22 cellular contexts compared by ENCODE assay signal in genomic region chr6:109143191-109143590, GRCh38. TPM values are rescaled to one million over a fixed set of nuclear protein-coding genes. Genes with fewer than 3 reads are reported as not detected.
DNase-seq lines count a peak whose midpoint lies in the region; ATAC-seq, FAIRE-seq and TF ChIP-seq lines count a peak whose summit lies in the region.
"Had no signal": no experiment of that assay in that cellular context is flagged by ENCODE, and none has a peak within 500 bp of the region (broad histone marks: within the 10 kb centered on the region; RNA-seq: fewer than 3 reads in every experiment).

No MANE protein-coding gene starts in this region.

- peaks cover 3% of the 10 kb centered on the region for H3K9me3 Mint-ChIP-seq in stimulated activated memory B cell treated with anti-CD40 and anti-IgM and Interleukin-4, amounts not matched to agents 10 μg/mL and 1 μg/mL and 100 μg/mL, for 72 hours
- H3K9me3 Mint-ChIP-seq: CD8-positive, alpha-beta memory T cell; HFFc6 had no signal

- H3K4me1 Mint-ChIP-seq in stimulated activated memory B cell treated with anti-CD40 and anti-IgM and Interleukin-4, amounts not matched to agents 10 μg/mL and 1 μg/mL and 100 μg/mL, for 72 hours, result no peaks in the 10 kb centered on the region
- H3K4me1 Mint-ChIP-seq: B cell; CD8-positive, alpha-beta memory T cell had no signal

- H3K27ac Mint-ChIP-seq in stimulated activated memory B cell treated with anti-CD40 and anti-IgM and Interleukin-4, amounts not matched to agents 10 μg/mL and 1 μg/mL and 100 μg/mL, for 72 hours, result peak overlapping the region; percentile 67
- H3K27ac Mint-ChIP-seq: B cell, HFFc6 had no signal

- ATAC-seq in stimulated activated memory B cell treated with anti-CD40 and anti-IgM and Interleukin-4, amounts not matched to agents 10 μg/mL and 1 μg/mL and 100 μg/mL, for 72 hours, result no peak
- ATAC-seq: Right ventricle myocardium inferior had no signal

- no peaks in the 10 kb centered on the region for H3K36me3 ChIP-seq in adrenal gland (replicated peaks in 1 of 2)
- H3K36me3 ChIP-seq: HAP-1 had no signal

- TF ChIP-seq CTCF in D721Med (IDR thresholded peaks at IDR 0.05; ENCODE audit: insufficient read depth, missing control alignments) (no peak), adrenal gland (IDR thresholded peaks at IDR 0.05) (no peak)

- intact Hi-C loops in adrenal gland (cut with DNase I), result no loop called here

- TF ChIP-seq POLR2A in adrenal gland (IDR thresholded peaks at IDR 0.05), result no peak

- H3K4me3 ChIP-seq in adrenal gland, result no peak overlapping the region
- H3K4me3 ChIP-seq: GM23248, HAP-1, PC-9, SJSA1 had no signal

- H3K27me3 ChIP-seq in adrenal gland, result no peaks in the 10 kb centered on the region
- H3K27me3 ChIP-seq: SJSA1 had no signal

- H3K27ac ChIP-seq in adrenal gland, result no peak overlapping the region
- H3K27ac ChIP-seq: C4-2B, GM23248, PC-9, SJSA1 had no signal

- DNase-seq in D721Med (ENCODE audit: insufficient read length, low spot score) (no peak), NCI-H82 (lab: John Stamatoyannopoulos, UW) (peak; percentile 91), fibroblast of peridontal ligament (ENCODE audit: extremely low read depth) (peak; percentile 42), adrenal gland (no peak), T-helper 1 cell (no peak)
- DNase-seq in NK-92 treated with Interleukin-12 subunit alpha and Interleukin-12 subunit beta, amount 100 ng/mL, for 24 hours (lab: John Stamatoyannopoulos, UW), result no peak
- DNase-seq: CD8-positive, alpha-beta memory T cell; GM23248; HFFc6; NCI-H1105; NCI-H1436 treated with DMSO at 0.1 percent for 48 hours; NCI-H187 treated with DMSO at 0.1 percent for 48 hours; NCI-H2171 treated with DMSO at 0.1 percent for 48 hours; NCI-H345; NCI-H510A treated with DMSO at 0.1 percent for 48 hours; PC-9 had no signal

- no peaks in the 10 kb centered on the region for H3K27me3 Mint-ChIP-seq in stimulated activated memory B cell treated with anti-CD40 and anti-IgM and Interleukin-4, amounts not matched to agents 10 μg/mL and 1 μg/mL and 100 μg/mL, for 72 hours
- H3K27me3 Mint-ChIP-seq: B cell had no signal

- no peak overlapping the region for H3K4me3 Mint-ChIP-seq in stimulated activated memory B cell treated with anti-CD40 and anti-IgM and Interleukin-4, amounts not matched to agents 10 μg/mL and 1 μg/mL and 100 μg/mL, for 72 hours
- H3K4me3 Mint-ChIP-seq: B cell; CD8-positive, alpha-beta memory T cell; HFFc6 had no signal

- peaks cover 13% of the 10 kb centered on the region for H3K36me3 Mint-ChIP-seq in stimulated activated memory B cell treated with anti-CD40 and anti-IgM and Interleukin-4, amounts not matched to agents 10 μg/mL and 1 μg/mL and 100 μg/mL, for 72 hours

- peaks cover 0 to 7% of the 10 kb centered on the region in 2 donors for H3K4me1 ChIP-seq in adrenal gland (replicated peaks in 1 of 2)

- H3K9me3 ChIP-seq in adrenal gland (replicated peaks in 1 of 3), result no peaks in the 10 kb centered on the region
- H3K9me3 ChIP-seq: HAP-1, SJSA1 had no signal

- peak; percentile 80 for FAIRE-seq in D721Med (lab: Jason Lieb, UNC)

RNA-seq across cellular contexts. Expression of gene CEP57L1, which starts 47.9 kb away (rescaled TPM):
- total RNA-seq in adrenal gland, result 10 to 100 TPM in 6 of 8 donors, 1 to 10 TPM in 2; 9.1 to 28.0 (median 13.5) TPM
- 10 to 100 TPM in 2 of 3 donors, 1 to 10 TPM in 1; 8.6 to 18.7 (median 18.3) TPM for polyA plus RNA-seq in adrenal gland

RNA-seq across cellular contexts. Expression of gene SESN1, which starts 48.5 kb away (rescaled TPM):
- total RNA-seq in adrenal gland, result 10 to 100 TPM; 24.0 to 72.7 (median 43.8) TPM
- 10 to 100 TPM; 14.2 to 28.9 (median 25.1) TPM for polyA plus RNA-seq in adrenal gland

Comparison
In these comparisons a context has a peak if more than half of its experiments do, and no peak if none do; other contexts are left out.
1. DNase-seq: peak in NCI-H82 (single experiment) and fibroblast of peridontal ligament (single experiment); none in D721Med (single experiment), adrenal gland (0 of 7), T-helper 1 cell (0 of 5) and NK-92 treated with Interleukin-12 subunit alpha and Interleukin-12 subunit beta, amount 100 ng/mL, for 24 hours (single experiment).